ENCODE assay signal across 12 cellular contexts in the genomic region with DNA sequence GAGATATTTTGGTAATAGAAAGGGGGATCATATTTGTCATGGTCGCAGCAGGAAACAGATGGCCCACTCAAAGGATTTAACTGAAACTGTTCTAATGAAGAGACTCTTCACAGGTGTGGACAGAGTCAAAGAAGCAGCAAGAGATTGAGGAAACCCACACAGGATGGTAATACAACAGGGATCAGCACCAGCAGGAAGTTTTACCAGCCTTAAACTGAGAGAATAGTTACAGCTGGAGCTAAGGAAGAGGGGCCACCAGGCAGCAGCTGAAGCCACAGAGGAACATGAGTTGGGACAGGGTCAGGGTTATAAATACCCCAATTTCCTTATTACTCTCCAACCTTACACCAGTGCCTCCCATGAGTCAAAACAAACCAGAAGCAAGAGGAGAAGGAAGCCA.
DNase-seq lines count a peak whose midpoint lies in the region; ATAC-seq, FAIRE-seq and TF ChIP-seq lines count a peak whose summit lies in the region.
"Had no signal": no experiment of that assay in that cellular context is flagged by ENCODE, and none has a peak within 500 bp of the region (broad histone marks: within the 10 kb centered on the region; RNA-seq: fewer than 3 reads in every experiment).

No MANE protein-coding gene starts in this region.

- TF ChIP-seq CTCF in upper lobe of right lung (IDR thresholded peaks at IDR 0.05) = no peak

- H3K4me1 ChIP-seq in upper lobe of right lung = peaks cover 7% of the 10 kb centered on the region

- H3K27me3 ChIP-seq in upper lobe of right lung = no peaks in the 10 kb centered on the region

- no peak for DNase-seq in left ventricle myocardium superior
- DNase-seq in Right ventricle myocardium inferior (ENCODE audit: missing footprints) = no peak
- DNase-seq in NAMALWA (ENCODE audit: low spot score) = peak; percentile 38
- DNase-seq in upper lobe of right lung = no peak
- no peak for DNase-seq in 8988T
- DNase-seq in GM19239 (ENCODE audit: insufficient read length, low spot score) = no peak
- DNase-seq: NCI-H187 treated with DMSO at 0.1 percent for 48 hours, occipital lobe had no signal

- intact Hi-C loops in left ventricle myocardium superior (cut with micrococcal nuclease) (no loop called here), Right ventricle myocardium inferior (cut with DNase I) (no loop called here), upper lobe of right lung (cut with DNase I) (no loop called here)

- no peaks in the 10 kb centered on the region for H3K36me3 ChIP-seq in upper lobe of right lung

- no peaks in the 10 kb centered on the region for H3K9me3 ChIP-seq in upper lobe of right lung

- no peak for FAIRE-seq in GM19239 (lab: Jason Lieb, UNC)
- FAIRE-seq: islet of Langerhans, RCC 7860 had no signal

- ATAC-seq in left ventricle myocardium superior (peak; percentile 12), Right ventricle myocardium inferior (no peak), HG02840 (IDR thresholded peaks at IDR 0.05; ENCODE audit: low FRiP score, unreplicated experiment) (peak; percentile 20), upper lobe of right lung (no peak), HG02970 (IDR thresholded peaks at IDR 0.05; ENCODE audit: low FRiP score, unreplicated experiment) (no peak)

- H3K4me3 ChIP-seq in upper lobe of right lung = no peak overlapping the region

- H3K27ac ChIP-seq in upper lobe of right lung = peak overlapping the region; percentile 18

Comparison
In these comparisons a context has a peak if more than half of its experiments do, and no peak if none do; other contexts are left out.
1. ATAC-seq: peak in left ventricle myocardium superior (single experiment) and HG02840 (single experiment); none in Right ventricle myocardium inferior (single experiment), upper lobe of right lung (single experiment) and HG02970 (single experiment).